In genomic region chr1:9493326-9493725, GRCh38 we compare ENCODE assay signal across 7 cellular contexts.
"Had no signal": no experiment of that assay in that cellular context is flagged by ENCODE, and none has a peak within 500 bp of the region (broad histone marks: within the 10 kb centered on the region; RNA-seq: fewer than 3 reads in every experiment).

No MANE protein-coding gene starts in this region.

- H2AFZ ChIP-seq: GM23248 had no signal

- FAIRE-seq: HTR-8/SVneo had no signal

- H3K27ac ChIP-seq: GM23248 had no signal

- H3K36me3 ChIP-seq: HAP-1 had no signal

- H3K9ac ChIP-seq: GM23248 had no signal

- ATAC-seq: HCT116 had no signal

- H3K4me3 ChIP-seq: GM23248, HAP-1 had no signal

- DNase-seq: GM23248, GOT3, H7, IMR-90 had no signal

- H3K9me3 ChIP-seq: HAP-1 had no signal
